ENCODE assay signal across 1 cellular context in the genomic region with DNA sequence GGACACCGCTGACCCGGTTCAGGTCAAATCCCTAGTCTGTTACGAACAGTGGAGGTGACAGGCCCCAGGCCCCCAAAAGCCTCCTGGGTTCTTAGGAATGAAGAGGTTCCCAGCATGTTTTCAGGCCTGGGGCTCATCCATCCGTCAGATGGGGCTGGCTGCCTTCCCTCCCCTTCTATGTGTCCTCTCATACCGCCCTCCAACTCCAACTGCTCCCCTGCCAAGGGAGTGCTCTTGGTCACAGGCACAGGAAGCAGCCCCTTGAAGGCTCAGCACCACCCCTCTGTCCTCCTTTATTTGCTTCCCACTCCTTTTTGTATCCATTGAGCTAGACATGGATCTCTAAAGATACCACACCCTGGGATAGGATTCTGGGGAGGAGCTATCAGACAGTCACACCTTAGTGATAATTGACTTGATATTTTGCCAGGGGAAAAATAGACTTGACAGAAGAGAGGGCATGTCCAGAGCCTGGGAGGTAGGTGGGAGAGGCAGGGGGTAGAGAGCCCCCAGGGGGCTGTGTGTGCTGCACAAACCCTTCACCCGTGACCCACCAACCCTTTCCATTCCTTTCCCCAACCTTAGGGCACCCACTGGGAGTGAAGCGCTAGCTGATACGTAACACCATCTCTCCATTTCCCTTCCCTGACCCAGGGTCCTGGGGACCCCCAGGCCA.
TF ChIP-seq lines count a peak whose summit lies in the region.

No MANE protein-coding gene starts in this region.

TF ChIP-seq in neural cell, 6 proteins besides CTCF, POLR2A, EP300 and RAD21 (continued from another document):
- TF ChIP-seq TAF1 (IDR thresholded peaks at IDR 0.05; ENCODE audit: low read depth) (no peak), POLR2AphosphoS5 (IDR thresholded peaks at IDR 0.05) (no peak), EZH2 (IDR thresholded peaks at IDR 0.05; ENCODE audit: borderline replicate concordance, insufficient read depth, low read length, poor library complexity, severe bottlenecking) (no peak), SMC3 (conservative IDR thresholded peaks at IDR 0.05; ENCODE audit: poor library complexity) (no peak)
